ENCODE assay signal across 21 cellular contexts in genomic region chr11:83459802-83460201, GRCh38.
"Had no signal": no experiment of that assay in that cellular context is flagged by ENCODE, and none has a peak within 500 bp of the region (broad histone marks: within the 10 kb centered on the region; RNA-seq: fewer than 3 reads in every experiment).

No MANE protein-coding gene starts in this region.

- H3K4me1 ChIP-seq: colonic mucosa, esophagus muscularis mucosa, left lung, pancreas, right lobe of liver, testis had no signal

- H3K27me3 ChIP-seq: colonic mucosa, esophagus muscularis mucosa, left lung, neutrophil, pancreas, right lobe of liver, testis had no signal

- H3K9me3 ChIP-seq: colonic mucosa, esophagus muscularis mucosa, left lung, neutrophil, pancreas, right lobe of liver, testis had no signal

- ATAC-seq: activated CD8-positive, alpha-beta T cell treated with anti-CD3 and anti-CD28 coated beads for 36 hours; activated naive CD8-positive, alpha-beta T cell treated with anti-CD3 and anti-CD28 coated beads, Interleukin-2, amount 50 U/mL, for 24 hours; left lung; natural killer cell treated with Interleukin-12 subunit alpha and Interleukin-12 subunit beta and Interleukin-15 and Interleukin-18, amount 100 ng/mL, for 72 hours; pancreas; right lobe of liver; stimulated activated memory B cell treated with anti-CD40 and anti-IgM and Interleukin-4, amounts not matched to agents 10 μg/mL and 1 μg/mL and 100 μg/mL, for 72 hours had no signal

- H3K36me3 ChIP-seq: colonic mucosa, esophagus muscularis mucosa, left lung, neutrophil, pancreas, right lobe of liver had no signal

- DNase-seq: activated CD4-positive, alpha-beta T cell treated with anti-CD3 and anti-CD28 coated beads for 48 hours; activated CD4-positive, CD25-positive, alpha-beta regulatory T cell; activated CD8-positive, alpha-beta T cell treated with anti-CD3 and anti-CD28 coated beads for 36 hours; activated naive CD4-positive, alpha-beta T cell treated with anti-CD3 and anti-CD28 coated beads for 36 hours; activated naive CD8-positive, alpha-beta T cell treated with anti-CD3 and anti-CD28 coated beads, Interleukin-2, amount 50 U/mL, for 24 hours; activated T-cell treated with anti-CD3 and anti-CD28 coated beads, Interleukin-2, amount 50 U/mL, for 24 hours; anterior cingulate cortex; central memory CD4-positive, alpha-beta T cell; colonic mucosa; foreskin fibroblast; hippocampal formation; left lung; pancreas; right lobe of liver; stimulated activated CD4-positive, alpha-beta T cell treated with anti-CD3 and anti-CD28 coated beads, Interleukin-4, amount 100 ng/mL, for 4 hours; T1000; testis had no signal

- H3K27ac ChIP-seq: colonic mucosa, esophagus muscularis mucosa, left lung, neutrophil, pancreas, right lobe of liver, testis had no signal

- H3K4me3 ChIP-seq: colonic mucosa, esophagus muscularis mucosa, left lung, pancreas, right lobe of liver, testis had no signal
